21 cellular contexts compared by ENCODE assay signal in genomic region chr16:12437761-12438440, GRCh38.
DNase-seq lines count a peak whose midpoint lies in the region; ATAC-seq and TF ChIP-seq lines count a peak whose summit lies in the region.
"Had no signal": no experiment of that assay in that cellular context is flagged by ENCODE, and none has a peak within 500 bp of the region (broad histone marks: within the 10 kb centered on the region; RNA-seq: fewer than 3 reads in every experiment).

No MANE protein-coding gene starts in this region.

- peaks cover 0 to 23% of the 10 kb centered on the region in 2 donors for H3K9me3 Mint-ChIP-seq in activated naive CD4-positive, alpha-beta T cell treated with anti-CD3 and anti-CD28 coated beads, Interleukin-2, amount 50 U/mL, for 72 hours
- peaks cover 10 to 11% of the 10 kb centered on the region in 2 donors for H3K9me3 Mint-ChIP-seq in stimulated activated naive B cell treated with anti-CD40 and anti-IgM and Interleukin-4, amounts not matched to agents 10 μg/mL and 1 μg/mL and 100 μg/mL, for 72 hours
- H3K9me3 Mint-ChIP-seq in MCF 10A (ENCODE audit: unreplicated experiment): no peaks in the 10 kb centered on the region

- POLR2A ChIA-PET in MCF 10A (lab: Yijun Ruan, JAX): no interaction called here

- DNase-seq in activated naive CD4-positive, alpha-beta T cell treated with anti-CD3 and anti-CD28 coated beads, Interleukin-2, amount 50 U/mL, for 72 hours (ENCODE audit: low spot score in 2 of 2): no peak
- no peak for DNase-seq in activated naive CD4-positive, alpha-beta T cell treated with anti-CD3 and anti-CD28 coated beads, Interleukin-2, amount 50 U/mL, for 16 hours
- DNase-seq in left lobe of liver (ENCODE audit: low spot score) (no peak), MCF 10A (ENCODE audit: unreplicated experiment) (no peak), HCEC 1CT (no peak)
- no peak for DNase-seq in stimulated activated naive B cell treated with anti-CD40 and anti-IgM and Interleukin-4, amounts not matched to agents 10 μg/mL and 1 μg/mL and 100 μg/mL, for 72 hours
- DNase-seq: AML-193; DMS53; GDM1; GOT3; IMR-90; MV-4-11; NCI-H1105 treated with DMSO at 0.1 percent for 48 hours; NCI-H2029 treated with DMSO at 0.1 percent for 48 hours; NCI-H2171; NCI-H345; NCI-H524; NCI-H774; NK-92 treated with Interleukin-12 subunit alpha and Interleukin-12 subunit beta, amount 100 ng/mL, for 24 hours had no signal

- H3K27me3 ChIP-seq in BLaER1 treated with 17β-estradiol and CSF1 and Interleukin-3, amounts not matched to agents 10 nM and 100 nM: no peaks in the 10 kb centered on the region

- H3K4me3 ChIP-seq in BLaER1 treated with 17β-estradiol and CSF1 and Interleukin-3, amounts not matched to agents 10 nM and 100 nM: no peak overlapping the region

- H3K4me1 Mint-ChIP-seq in stimulated activated naive B cell treated with anti-CD40 and anti-IgM and Interleukin-4, amounts not matched to agents 10 μg/mL and 1 μg/mL and 100 μg/mL, for 72 hours: peaks cover 39 to 53% of the 10 kb centered on the region in 2 donors
- H3K4me1 Mint-ChIP-seq in MCF 10A (ENCODE audit: insufficient read depth, unreplicated experiment): peaks cover 5% of the 10 kb centered on the region

- CTCF ChIA-PET in MCF 10A (lab: Yijun Ruan, JAX): no interaction called here

- peak overlapping the region in 1 of 11 experiments; percentile 28; a peak in 2 of 22 replicates for H3K27ac ChIP-seq in BLaER1 treated with 17β-estradiol and CSF1 and Interleukin-3, amounts not matched to agents 10 nM and 100 nM

- peaks cover 0 to 10% (median under 1%) of the 10 kb centered on the region in 11 experiments; a peak in 7 of 22 replicates for H3K36me3 ChIP-seq in BLaER1 treated with 17β-estradiol and CSF1 and Interleukin-3, amounts not matched to agents 10 nM and 100 nM

- H4K20me1 ChIP-seq in BLaER1 treated with 17β-estradiol and CSF1 and Interleukin-3, amounts not matched to agents 10 nM and 100 nM: peaks cover 0 to 54% (median 0%) of the 10 kb centered on the region in 11 experiments; a peak in 5 of 22 replicates

- H3K9ac ChIP-seq in BLaER1 treated with 17β-estradiol and CSF1 and Interleukin-3, amounts not matched to agents 10 nM and 100 nM: peak overlapping the region in 2 of 11 experiments; percentile 5 to 24; a peak in 2 of 22 replicates

- no TSS peak for BruUV-seq in MCF 10A (replicated peaks; lab: Mats Ljungman, UMichigan)

- peaks cover 10 to 25% (median 18%) of the 10 kb centered on the region in 11 experiments; a peak in 21 of 22 replicates for H3K9me3 ChIP-seq in BLaER1 treated with 17β-estradiol and CSF1 and Interleukin-3, amounts not matched to agents 10 nM and 100 nM (replicated peaks in 1 of 11)

- H3K36me3 Mint-ChIP-seq in activated naive CD4-positive, alpha-beta T cell treated with anti-CD3 and anti-CD28 coated beads, Interleukin-2, amount 50 U/mL, for 72 hours: peaks cover 4 to 25% of the 10 kb centered on the region in 2 donors
- peaks cover 37 to 58% of the 10 kb centered on the region in 2 donors for H3K36me3 Mint-ChIP-seq in stimulated activated naive B cell treated with anti-CD40 and anti-IgM and Interleukin-4, amounts not matched to agents 10 μg/mL and 1 μg/mL and 100 μg/mL, for 72 hours
- H3K36me3 Mint-ChIP-seq in MCF 10A (ENCODE audit: insufficient read depth, unreplicated experiment): no peaks in the 10 kb centered on the region

- no peaks in the 10 kb centered on the region for H3K27me3 Mint-ChIP-seq in stimulated activated naive B cell treated with anti-CD40 and anti-IgM and Interleukin-4, amounts not matched to agents 10 μg/mL and 1 μg/mL and 100 μg/mL, for 72 hours
- H3K27me3 Mint-ChIP-seq in MCF 10A (ENCODE audit: insufficient read depth, unreplicated experiment): no peaks in the 10 kb centered on the region

- no peak for ATAC-seq in activated naive CD4-positive, alpha-beta T cell treated with anti-CD3 and anti-CD28 coated beads, Interleukin-2, amount 50 U/mL, for 72 hours
- ATAC-seq in left lobe of liver: peak; percentile 75
- ATAC-seq in stimulated activated naive B cell treated with anti-CD40 and anti-IgM and Interleukin-4, amounts not matched to agents 10 μg/mL and 1 μg/mL and 100 μg/mL, for 72 hours (replicated peaks): no peak
- ATAC-seq: Panc1 had no signal

- TF ChIP-seq CTCF in MCF 10A (IDR thresholded peaks at IDR 0.05; ENCODE audit: unreplicated experiment): no peak

- intact Hi-C loops in MCF 10A (cut with micrococcal nuclease): no loop called here

- H3K27ac Mint-ChIP-seq in activated naive CD4-positive, alpha-beta T cell treated with anti-CD3 and anti-CD28 coated beads, Interleukin-2, amount 50 U/mL, for 72 hours: peak overlapping the region; percentile 40 to 66
- H3K27ac Mint-ChIP-seq in stimulated activated naive B cell treated with anti-CD40 and anti-IgM and Interleukin-4, amounts not matched to agents 10 μg/mL and 1 μg/mL and 100 μg/mL, for 72 hours: peak overlapping the region; percentile 84
- no peak overlapping the region for H3K27ac Mint-ChIP-seq in MCF 10A (ENCODE audit: low read depth, unreplicated experiment)

- no peak overlapping the region for H3K4me3 Mint-ChIP-seq in stimulated activated naive B cell treated with anti-CD40 and anti-IgM and Interleukin-4, amounts not matched to agents 10 μg/mL and 1 μg/mL and 100 μg/mL, for 72 hours
- H3K4me3 Mint-ChIP-seq in MCF 10A (ENCODE audit: unreplicated experiment): no peak overlapping the region

- H3K4me1 ChIP-seq in BLaER1 treated with 17β-estradiol and CSF1 and Interleukin-3, amounts not matched to agents 10 nM and 100 nM: peaks cover 16 to 69% (median 62%) of the 10 kb centered on the region in 10 experiments

- H3K4me2 ChIP-seq in BLaER1 treated with 17β-estradiol and CSF1 and Interleukin-3, amounts not matched to agents 10 nM and 100 nM: peak overlapping the region in 8 of 11 experiments; percentile 54 to 79 (median 69); a peak in 15 of 22 replicates
